8 cellular contexts compared by ENCODE assay signal in genomic region chr11:66268953-66269906, GRCh38. TPM values are rescaled to one million over a fixed set of nuclear protein-coding genes. Genes with fewer than 3 reads are reported as not detected.
DNase-seq lines count a peak whose midpoint lies in the region; ATAC-seq and TF ChIP-seq lines count a peak whose summit lies in the region.

No MANE protein-coding gene starts in this region.

- H3K4me1 Mint-ChIP-seq in activated T-cell treated with anti-CD3 and anti-CD28 coated beads, Interleukin-2, amount 50 U/mL, for 4 hours (ENCODE audit: low read depth) = peaks cover 51% of the 10 kb centered on the region

- no peaks in the 10 kb centered on the region for H3K9me3 Mint-ChIP-seq in activated T-cell treated with anti-CD3 and anti-CD28 coated beads, Interleukin-2, amount 50 U/mL, for 4 hours

- H3K9ac ChIP-seq in NT2/D1 (ENCODE audit: insufficient read length, low read depth) = peak overlapping the region; percentile 89
- H3K9ac ChIP-seq in liver (ENCODE audit: low read depth in 1 of 2, low read length in 2 of 2) = peak overlapping the region; percentile 90 to 92

- intact Hi-C loops in breast epithelium (cut with DNase I; ENCODE audit: low total_unique reads) = no loop called here
- intact Hi-C loops in thyroid gland (cut with DNase I) = no loop called here

- TF ChIP-seq CTCF in breast epithelium (IDR thresholded peaks at IDR 0.05) (no peak), liver (IDR thresholded peaks at IDR 0.05; ENCODE audit: low read depth, low read length, missing input control) (no peak), thyroid gland (IDR thresholded peaks at IDR 0.05) (no peak)

- WGBS in liver = 5% methylated on average over 32 of the region's 32 CpGs
- WGBS in thyroid gland, 2 donors = 5% methylated on average over 24 to 32 of the region's 32 CpGs

- no peak for TF ChIP-seq RAD21 in liver (IDR thresholded peaks at IDR 0.05)

- peaks cover 69% of the 10 kb centered on the region for H3K36me3 ChIP-seq in NT2/D1 (ENCODE audit: insufficient read depth, insufficient read length, low read length)
- H3K36me3 ChIP-seq in breast epithelium = peaks cover 11% of the 10 kb centered on the region
- peaks cover 4 to 28% (median 24%) of the 10 kb centered on the region in 4 donors for H3K36me3 ChIP-seq in liver (ENCODE audit: control insufficient read depth in 4 of 4, insufficient read depth in 3 of 4, low read depth in 1 of 4, low read length in 3 of 4)
- peaks cover 28 to 32% of the 10 kb centered on the region in 2 donors for H3K36me3 ChIP-seq in thyroid gland

- H3K9me3 ChIP-seq in NT2/D1 (ENCODE audit: insufficient read depth, low read length) (no peaks in the 10 kb centered on the region), breast epithelium (no peaks in the 10 kb centered on the region), liver (ENCODE audit: control insufficient read depth in 4 of 4, low read length in 3 of 4) (no peaks in the 10 kb centered on the region), thyroid gland (no peaks in the 10 kb centered on the region)

- peak overlapping the region; percentile 97 to 98 for H3K27ac ChIP-seq in breast epithelium
- peak overlapping the region; percentile 91 to 92 for H3K27ac ChIP-seq in liver (ENCODE audit: low read depth in 1 of 2, low read length in 2 of 2)
- peak overlapping the region; percentile 94 to 97 (median 96) for H3K27ac ChIP-seq in thyroid gland

- peaks cover 21% of the 10 kb centered on the region for H3K36me3 Mint-ChIP-seq in activated T-cell treated with anti-CD3 and anti-CD28 coated beads, Interleukin-2, amount 50 U/mL, for 4 hours (ENCODE audit: insufficient read depth)

- H3K4me3 Mint-ChIP-seq in activated T-cell treated with anti-CD3 and anti-CD28 coated beads, Interleukin-2, amount 50 U/mL, for 4 hours = peak overlapping the region; percentile 96

- TF ChIP-seq POLR2A in breast epithelium (IDR thresholded peaks at IDR 0.05) (no peak), thyroid gland (IDR thresholded peaks at IDR 0.05) (no peak)

- H3K4me1 ChIP-seq in NT2/D1 (ENCODE audit: insufficient read depth, insufficient read length) (peaks cover 13% of the 10 kb centered on the region), breast epithelium (peaks cover 3 to 16% of the 10 kb centered on the region in 2 donors), liver (ENCODE audit: control insufficient read depth in 4 of 4, insufficient read depth in 4 of 4, low read length in 3 of 4) (peaks cover 4 to 23% (median 17%) of the 10 kb centered on the region in 4 donors), thyroid gland (peaks cover 15 to 24% of the 10 kb centered on the region in 2 donors)

- H3K27me3 Mint-ChIP-seq in activated T-cell treated with anti-CD3 and anti-CD28 coated beads, Interleukin-2, amount 50 U/mL, for 4 hours (ENCODE audit: low read depth) = no peaks in the 10 kb centered on the region

- no peak for DNase-seq in activated T-cell treated with anti-CD3 and anti-CD28 coated beads, Interleukin-2, amount 50 U/mL, for 4 hours
- no peak for DNase-seq in activated T-cell treated with anti-CD3 and anti-CD28 coated beads, Interleukin-2, amount 50 U/mL, for 1 hour
- DNase-seq in NT2/D1 (ENCODE audit: low read depth, low spot score) (no peak), breast epithelium (ENCODE audit: low spot score in 2 of 2) (no peak), thyroid gland (peak in 1 of 2 donors; percentile 29), mesenteric fat pad (ENCODE audit: low spot score) (no peak)

- H3K4me3 ChIP-seq in NT2/D1 (ENCODE audit: insufficient read length, low read depth) (peak overlapping the region; percentile 84), breast epithelium (peak overlapping the region; percentile 85 to 94 (median 88)), liver (ENCODE audit: low read depth in 1 of 3, low read length in 3 of 3) (peak overlapping the region; percentile 82 to 94 (median 93)), thyroid gland (replicated peaks in 1 of 3) (peak overlapping the region; percentile 50 to 84 (median 63))

- no peak for ATAC-seq in activated T-cell treated with anti-CD3 and anti-CD28 coated beads, Interleukin-2, amount 50 U/mL, for 4 hours
- no peak for ATAC-seq in GM18909 (IDR thresholded peaks at IDR 0.05; ENCODE audit: poor library complexity, unreplicated experiment)

- H3K27me3 ChIP-seq in NT2/D1 (ENCODE audit: insufficient read depth, insufficient read length) = no peaks in the 10 kb centered on the region
- H3K27me3 ChIP-seq in breast epithelium = no peaks in the 10 kb centered on the region
- no peaks in the 10 kb centered on the region for H3K27me3 ChIP-seq in liver (ENCODE audit: control insufficient read depth in 4 of 4, insufficient read depth in 4 of 4, low read length in 3 of 4)
- H3K27me3 ChIP-seq in thyroid gland = no peaks in the 10 kb centered on the region

TF ChIP-seq in liver, 16 proteins besides CTCF, POLR2A, EP300 and RAD21 (continues in another document):
- no peak for TF ChIP-seq REST (IDR thresholded peaks at IDR 0.05)
- no peak for TF ChIP-seq MAX (IDR thresholded peaks at IDR 0.05)
- no peak for TF ChIP-seq ZBTB33 (IDR thresholded peaks at IDR 0.05)
- no peak for TF ChIP-seq TAF1 (conservative IDR thresholded peaks at IDR 0.05)
- no peak for TF ChIP-seq YY1 (IDR thresholded peaks at IDR 0.05)

RNA-seq across cellular contexts. Expression of gene RAB1B, which starts 0.8 kb away (rescaled TPM):
- total RNA-seq in activated T-cell treated with anti-CD3 and anti-CD28 coated beads, Interleukin-2, amount 50 U/mL, for 4 hours = 100 to 1,000 TPM; 118 to 125 (median 120) TPM
- total RNA-seq in breast epithelium (10 to 100 TPM; 87.2 to 99.4 (median 98.2) TPM), liver (10 to 100 TPM; 40.4 to 43.8 TPM), thyroid gland (100 to 1,000 TPM; 122 to 166 (median 130) TPM), mesenteric fat pad (138 TPM)
- 10 to 100 TPM; 58.7 to 83.0 TPM for polyA plus RNA-seq in liver

RNA-seq across cellular contexts. Expression of gene CNIH2, which starts 8.7 kb away (rescaled TPM):
- total RNA-seq in activated T-cell treated with anti-CD3 and anti-CD28 coated beads, Interleukin-2, amount 50 U/mL, for 4 hours = 1 to 10 TPM; 1.4 to 1.8 (median 1.7) TPM
- total RNA-seq in breast epithelium = under 1 TPM in 1 of 3 donors, not detected in 2; 0.48 TPM
- not detected for total RNA-seq in liver
- polyA plus RNA-seq in liver = under 1 TPM in 1 of 2 donors, not detected in 1; 0.07 TPM
- total RNA-seq in thyroid gland = not detected
- 0.55 TPM for total RNA-seq in mesenteric fat pad

RNA-seq across cellular contexts. Expression of gene KLC2, which starts 11.7 kb away (rescaled TPM):
- 10 to 100 TPM; 86.3 to 92.2 (median 89.2) TPM for total RNA-seq in activated T-cell treated with anti-CD3 and anti-CD28 coated beads, Interleukin-2, amount 50 U/mL, for 4 hours
- total RNA-seq in breast epithelium (10 to 100 TPM; 13.2 to 15.4 (median 14.1) TPM), liver (1 to 10 TPM; 2.3 to 5.1 TPM), thyroid gland (10 to 100 TPM; 13.0 to 26.0 (median 15.9) TPM), mesenteric fat pad (35.0 TPM)
- 1 to 10 TPM; 1.8 to 4.5 TPM for polyA plus RNA-seq in liver

RNA-seq across cellular contexts. Expression of gene YIF1A, which starts 19.7 kb away (rescaled TPM):
- total RNA-seq in activated T-cell treated with anti-CD3 and anti-CD28 coated beads, Interleukin-2, amount 50 U/mL, for 4 hours = 100 to 1,000 TPM; 154 to 170 (median 159) TPM
- total RNA-seq in breast epithelium = 10 to 100 TPM; 56.8 to 61.4 (median 57.7) TPM
- total RNA-seq in liver = 100 to 1,000 TPM in 1 of 2 donors, 10 to 100 TPM in 1; 93.0 to 115 TPM
- polyA plus RNA-seq in liver = 100 to 1,000 TPM; 118 to 136 TPM
- total RNA-seq in thyroid gland = 100 to 1,000 TPM in 3 of 4 donors, 10 to 100 TPM in 1; 77.7 to 168 (median 118) TPM
- total RNA-seq in mesenteric fat pad = 81.7 TPM

RNA-seq across cellular contexts. Expression of gene TMEM151A, which starts 22.5 kb away (rescaled TPM):
- under 1 TPM in 1 of 3 donors, not detected in 2; 0.11 TPM for total RNA-seq in activated T-cell treated with anti-CD3 and anti-CD28 coated beads, Interleukin-2, amount 50 U/mL, for 4 hours
- 1 to 10 TPM in 1 of 3 donors, under 1 TPM in 2; 0.16 to 1.6 (median 0.33) TPM for total RNA-seq in breast epithelium
- under 1 TPM in 1 of 2 donors, not detected in 1; 0.05 TPM for total RNA-seq in liver
- polyA plus RNA-seq in liver = under 1 TPM in 1 of 2 donors, not detected in 1; 0.13 TPM
- 1 to 10 TPM in 1 of 4 donors, under 1 TPM in 2, not detected in 1; 0.20 to 1.1 (median 0.22) TPM for total RNA-seq in thyroid gland
- 0.19 TPM for total RNA-seq in mesenteric fat pad
